9 cellular contexts compared by ENCODE assay signal in the genomic region with DNA sequence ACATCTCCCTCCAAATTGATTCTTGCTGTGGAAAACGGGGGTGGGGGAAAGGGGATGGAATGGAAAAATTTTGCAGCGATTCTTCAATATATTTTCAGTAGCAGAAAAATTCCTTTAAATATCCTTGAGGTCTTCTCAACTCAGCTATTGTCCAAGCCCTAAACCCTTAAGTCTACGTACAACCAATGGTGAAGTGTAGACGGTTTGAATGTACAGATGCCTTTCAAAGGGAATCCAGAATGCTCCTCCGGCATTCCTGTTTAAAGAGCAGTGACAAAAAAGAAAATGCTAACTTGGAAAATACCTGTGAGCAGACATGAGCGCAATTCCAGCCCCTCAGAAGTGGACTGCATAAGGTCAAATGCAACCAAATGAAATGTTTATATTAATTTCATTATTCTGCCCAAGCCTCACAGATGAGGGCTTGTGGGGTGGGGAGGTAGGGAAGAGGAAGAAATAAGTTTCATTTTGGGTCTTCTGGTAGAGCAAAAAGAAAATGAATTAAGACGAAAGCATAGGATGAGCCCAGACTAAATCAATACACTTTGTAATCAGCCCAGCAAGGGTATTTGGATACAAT. TPM values are rescaled to one million over a fixed set of nuclear protein-coding genes. Genes with fewer than 3 reads are reported as not detected.
DNase-seq lines count a peak whose midpoint lies in the region; ATAC-seq and TF ChIP-seq lines count a peak whose summit lies in the region.
"Had no signal": no experiment of that assay in that cellular context is flagged by ENCODE, and none has a peak within 500 bp of the region (broad histone marks: within the 10 kb centered on the region; RNA-seq: fewer than 3 reads in every experiment).

No MANE protein-coding gene starts in this region.

- H2BK5ac ChIP-seq in mesendoderm (ENCODE audit: low read length) = no peak overlapping the region

- H3K27ac ChIP-seq in left ventricle myocardium inferior (replicated peaks) = peak overlapping the region; percentile 99
- no peak overlapping the region for H3K27ac ChIP-seq in mesendoderm (ENCODE audit: low read depth, low read length)
- peak overlapping the region; percentile 98 to 99 for H3K27ac ChIP-seq in uterus

- H3K27ac Mint-ChIP-seq in MCF 10A (ENCODE audit: low read depth, unreplicated experiment) = peak overlapping the region; percentile 97

- H3K79me2 ChIP-seq in mesendoderm (ENCODE audit: control insufficient read depth, insufficient read depth, low read length) = no peaks in the 10 kb centered on the region

- H3K18ac ChIP-seq in mesendoderm (ENCODE audit: low read length) = no peak overlapping the region

- intact Hi-C loops in left ventricle myocardium inferior (cut with micrococcal nuclease) = loop anchor here (10.0 kb wide), 3 partner anchors 186 to 596 kb away; no protein-coding TSS in a partner anchor
- intact Hi-C loops in Right ventricle myocardium superior (cut with DNase I) = loop anchor here (10.0 kb wide), 2 partner anchors 336 to 556 kb away; no protein-coding TSS in a partner anchor
- intact Hi-C loops in MCF 10A (cut with micrococcal nuclease) = loop anchor here (1.0 to 10.0 kb wide), 6 partner anchors 44 to 573 kb away; no protein-coding TSS in a partner anchor
- intact Hi-C loops in uterus (cut with DNase I; ENCODE audit: low total_unique reads) = loop anchor here (5.0 kb wide), 1 partner anchor 273 kb away; no protein-coding TSS in a partner anchor

- BruUV-seq in MCF 10A (replicated peaks; lab: Mats Ljungman, UMichigan) = no TSS peak

- peak overlapping the region; percentile 36 for H3K4ac ChIP-seq in mesendoderm (ENCODE audit: low read depth, low read length)

- H4K5ac ChIP-seq in mesendoderm (ENCODE audit: low read length) = no peak overlapping the region

- H3K4me3 Mint-ChIP-seq in MCF 10A (ENCODE audit: unreplicated experiment) = peak overlapping the region; percentile 85

- TF ChIP-seq CTCF in left ventricle myocardium inferior (IDR thresholded peaks at IDR 0.05; ENCODE audit: borderline replicate concordance) (no peak), MCF 10A (IDR thresholded peaks at IDR 0.05; ENCODE audit: unreplicated experiment) (no peak), uterus (IDR thresholded peaks at IDR 0.05) (no peak)

- H3K36me3 ChIP-seq in left ventricle myocardium inferior (no peaks in the 10 kb centered on the region), mesendoderm (ENCODE audit: control insufficient read depth, insufficient read depth, low read length) (no peaks in the 10 kb centered on the region), uterus (no peaks in the 10 kb centered on the region)

- H3K56ac ChIP-seq in mesendoderm (ENCODE audit: low read length) = peak overlapping the region; percentile 95

- H3K4me3 ChIP-seq in left ventricle myocardium inferior (peak overlapping the region; percentile 88), mesendoderm (ENCODE audit: low read length) (no peak overlapping the region), uterus (peak overlapping the region; percentile 67 to 69)
- H3K4me3 ChIP-seq: GM12878 had no signal

- peaks cover 18% of the 10 kb centered on the region for H3K36me3 Mint-ChIP-seq in MCF 10A (ENCODE audit: insufficient read depth, unreplicated experiment)

- no peaks in the 10 kb centered on the region for H3K9me3 Mint-ChIP-seq in MCF 10A (ENCODE audit: unreplicated experiment)

- H3K23ac ChIP-seq in mesendoderm (ENCODE audit: low read length) = no peak overlapping the region

- WGBS in mesendoderm (ENCODE audit: extremely low coverage, insufficient coverage, low lambda C conversion rate) = no CpG with 5 or more reads among the region's 7 CpGs

- no peak overlapping the region for H2BK120ac ChIP-seq in mesendoderm (ENCODE audit: low read depth, low read length)

- CTCF ChIA-PET in MCF 10A (lab: Yijun Ruan, JAX) = interaction anchor here (0.6 to 0.9 kb wide), 5 partner anchors 30 to 469 kb away, joined by 3 to 5 read pairs (median 3); no protein-coding TSS in a partner anchor

- H4K8ac ChIP-seq in mesendoderm (ENCODE audit: low read depth, low read length) = no peak overlapping the region

- POLR2A ChIA-PET in MCF 10A (lab: Yijun Ruan, JAX) = interaction anchor here (0.7 to 2.1 kb wide), 19 partner anchors 17 to 829 kb away, joined by 3 to 32 read pairs (median 6); no protein-coding TSS in a partner anchor

- no peaks in the 10 kb centered on the region for H3K79me1 ChIP-seq in mesendoderm (ENCODE audit: low read length)

- H3K4me1 ChIP-seq in left ventricle myocardium inferior (peaks cover 85% of the 10 kb centered on the region), mesendoderm (ENCODE audit: control insufficient read depth, low read depth, low read length) (peaks cover 3% of the 10 kb centered on the region), uterus (no peaks in the 10 kb centered on the region)

- no peak for DNase-seq in left ventricle myocardium inferior
- DNase-seq in Right ventricle myocardium superior = no peak
- DNase-seq in MCF 10A (ENCODE audit: unreplicated experiment) = peak; percentile 36
- DNase-seq in mesendoderm = no peak
- no peak for DNase-seq in uterus
- DNase-seq in SHP77 (lab: John Stamatoyannopoulos, UW) = no peak
- no peak for DNase-seq in C1 segment of cervical spinal cord (lab: John Stamatoyannopoulos, UW)
- no peak for DNase-seq in NCI-H774 (lab: John Stamatoyannopoulos, UW)

- no peaks in the 10 kb centered on the region for H3K27me3 Mint-ChIP-seq in MCF 10A (ENCODE audit: insufficient read depth, unreplicated experiment)

- TF ChIP-seq POLR2A in uterus (IDR thresholded peaks at IDR 0.05) = no peak

- no peaks in the 10 kb centered on the region for H3K27me3 ChIP-seq in left ventricle myocardium inferior (ENCODE audit: low read depth)
- peaks cover 3% of the 10 kb centered on the region for H3K27me3 ChIP-seq in mesendoderm (ENCODE audit: insufficient read depth, low read length, poor library complexity)
- H3K27me3 ChIP-seq in uterus = no peaks in the 10 kb centered on the region

- no peak overlapping the region for H3K9ac ChIP-seq in mesendoderm (ENCODE audit: low read length)

- no peaks in the 10 kb centered on the region for H3K9me3 ChIP-seq in left ventricle myocardium inferior (replicated peaks)
- no peaks in the 10 kb centered on the region for H3K9me3 ChIP-seq in uterus

- no peak overlapping the region for H2AK5ac ChIP-seq in mesendoderm (ENCODE audit: low read length)

- H3K4me2 ChIP-seq in mesendoderm (ENCODE audit: low read length) = peak overlapping the region; percentile 83

- no peak overlapping the region for H2BK15ac ChIP-seq in mesendoderm (replicated peaks; ENCODE audit: low read depth)

- no peak for ATAC-seq in Right ventricle myocardium superior (ENCODE audit: poor library complexity)
- ATAC-seq: GM12878 had no signal

- H3K4me1 Mint-ChIP-seq in MCF 10A (ENCODE audit: insufficient read depth, unreplicated experiment) = peaks cover 24% of the 10 kb centered on the region

RNA-seq across cellular contexts. Expression of a gene that starts 2.8 kb away (rescaled TPM):
- total RNA-seq in left ventricle myocardium inferior (41.2 TPM), Right ventricle myocardium superior (36.3 TPM), MCF 10A (2022) (49.0 and 51.1 TPM in 2 replicates), uterus (100 to 1,000 TPM in 3 of 4 donors, 10 to 100 TPM in 1; 54.2 to 152 (median 129) TPM)
- polyA plus RNA-seq in mesendoderm (2013, experiment 1 of 2) = 14.0 TPM
- polyA plus RNA-seq in mesendoderm (2013, experiment 2 of 2) = 14.0 TPM
